3 cellular contexts compared by ENCODE assay signal in genomic region chr3:115905871-115906270, GRCh38.
"Had no signal": no experiment of that assay in that cellular context is flagged by ENCODE, and none has a peak within 500 bp of the region (broad histone marks: within the 10 kb centered on the region; RNA-seq: fewer than 3 reads in every experiment).

No MANE protein-coding gene starts in this region.

- ATAC-seq: GM12878 had no signal

- H3K4me3 ChIP-seq: GM12878 had no signal

- DNase-seq: GDM1, GF-D8 had no signal
